In genomic region chr4:94831607-94832006, GRCh38 we compare ENCODE assay signal across 17 cellular contexts.
"Had no signal": no experiment of that assay in that cellular context is flagged by ENCODE, and none has a peak within 500 bp of the region (broad histone marks: within the 10 kb centered on the region; RNA-seq: fewer than 3 reads in every experiment).

No MANE protein-coding gene starts in this region.

- H3K36me3 ChIP-seq: esophagus muscularis mucosa, gastrocnemius medialis, heart right ventricle, spleen, tibial nerve had no signal

- DNase-seq: effector memory CD8-positive, alpha-beta T cell; gastrocnemius medialis; heart right ventricle; hypothalamus; mammary epithelial cell; mucosa of descending colon; naive thymus-derived CD8-positive, alpha-beta T cell; spleen; stimulated activated CD4-positive, alpha-beta T cell treated with anti-CD3 and anti-CD28 coated beads, Interleukin-15, amount 100 ng/mL, for 24 hours; stimulated activated CD4-positive, alpha-beta T cell treated with anti-CD3 and anti-CD28 coated beads, Interleukin-2, amount 100 ng/mL, for 24 hours; stimulated activated CD4-positive, alpha-beta T cell treated with anti-CD3 and anti-CD28 coated beads, Interleukin-4, amount 100 ng/mL, for 4 hours; stimulated activated naive B cell treated with anti-CD40 and anti-IgM and Interleukin-4, amounts not matched to agents 10 μg/mL and 1 μg/mL and 100 μg/mL, for 72 hours; stimulated activated naive CD8-positive, alpha-beta T cell treated with anti-CD3 and anti-CD28 coated beads, Interleukin-15, amount 100 ng/mL, for 72 hours; testis had no signal

- H3K27ac ChIP-seq: epithelial cell of prostate, esophagus muscularis mucosa, gastrocnemius medialis, heart right ventricle, spleen, testis had no signal

- H3K4me3 ChIP-seq: esophagus muscularis mucosa, gastrocnemius medialis, heart right ventricle, mucosa of descending colon, spleen, testis, tibial nerve had no signal

- H3K9me3 ChIP-seq: esophagus muscularis mucosa, gastrocnemius medialis, mucosa of descending colon, spleen, testis had no signal

- H3K27me3 ChIP-seq: esophagus muscularis mucosa, gastrocnemius medialis, spleen, testis, tibial nerve had no signal
